Comparison of ENCODE assay signal across 9 cellular contexts in the genomic region with DNA sequence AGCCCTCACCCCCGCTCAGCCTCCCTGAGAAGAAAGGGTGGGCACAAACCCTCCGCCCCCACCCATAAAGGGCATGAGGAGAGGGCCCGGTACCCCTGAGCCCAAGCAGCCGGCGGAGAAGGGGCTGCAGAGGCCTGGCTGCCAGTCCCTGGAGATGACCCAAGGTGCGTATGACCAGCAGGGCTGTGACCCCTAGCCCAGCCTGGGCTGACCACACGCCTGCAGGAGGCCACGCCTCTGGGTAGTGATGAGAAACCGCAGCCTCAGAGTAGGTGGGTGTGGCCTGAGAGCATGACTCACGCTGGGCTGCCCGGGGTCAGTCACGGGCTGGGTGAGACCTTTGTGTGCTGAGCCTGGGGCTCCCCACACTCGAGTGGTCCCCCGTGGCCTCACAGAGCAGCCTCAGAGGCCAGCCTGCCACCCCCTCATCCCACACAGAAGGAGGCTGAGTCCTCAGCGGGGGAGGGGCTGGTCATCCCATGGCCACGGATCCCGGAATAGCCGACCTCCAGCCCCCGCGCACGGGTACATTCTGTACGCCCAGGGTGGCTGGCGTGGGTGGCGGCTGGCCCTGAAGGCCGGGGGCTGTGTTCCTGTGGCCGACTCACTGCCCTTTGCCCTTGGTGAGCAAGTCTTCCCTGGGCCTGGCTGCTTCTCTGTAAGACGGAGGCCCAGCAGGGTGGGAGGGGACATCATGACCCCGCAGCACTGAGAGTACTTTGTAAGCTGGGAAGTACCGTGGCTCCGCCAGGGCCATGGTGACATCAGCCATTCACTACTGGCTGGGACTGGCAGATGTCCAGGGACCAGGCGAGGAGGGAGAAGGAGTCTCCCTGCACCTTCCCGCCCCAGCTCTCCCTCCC.
DNase-seq lines count a peak whose midpoint lies in the region; ATAC-seq and TF ChIP-seq lines count a peak whose summit lies in the region.
"Had no signal": no experiment of that assay in that cellular context is flagged by ENCODE, and none has a peak within 500 bp of the region (broad histone marks: within the 10 kb centered on the region; RNA-seq: fewer than 3 reads in every experiment).

No MANE protein-coding gene starts in this region.

- H3K4me1 ChIP-seq in Panc1 (ENCODE audit: control insufficient read depth, insufficient read depth, low read length) (peaks cover 16% of the 10 kb centered on the region), duodenal mucosa (ENCODE audit: control insufficient read depth in 1 of 2, insufficient read depth in 2 of 2, low read length in 2 of 2) (peaks cover 10 to 15% of the 10 kb centered on the region in 2 donors), lower lobe of right lung (peaks cover 26% of the 10 kb centered on the region), subcutaneous abdominal adipose tissue (ENCODE audit: control insufficient read depth in 5 of 5, insufficient read depth in 5 of 5, low read length in 5 of 5) (peaks cover 0 to 20% (median 13%) of the 10 kb centered on the region in 5 donors)

- H3K27me3 ChIP-seq in Panc1 (ENCODE audit: control insufficient read depth, insufficient read depth, low read length) (no peaks in the 10 kb centered on the region), duodenal mucosa (ENCODE audit: control insufficient read depth in 1 of 2, insufficient read depth in 2 of 2, low read length in 2 of 2) (peaks cover 0 to 2% of the 10 kb centered on the region in 2 donors), lower lobe of right lung (ENCODE audit: low read depth) (no peaks in the 10 kb centered on the region), subcutaneous abdominal adipose tissue (ENCODE audit: control insufficient read depth in 5 of 5, insufficient read depth in 4 of 5, low read length in 5 of 5) (peaks cover 0 to 6% (median 0%) of the 10 kb centered on the region in 5 donors)

- intact Hi-C loops in Panc1 (cut with micrococcal nuclease; ENCODE audit: unreplicated experiment) (no loop called here), lower lobe of right lung (cut with DNase I) (no loop called here)

- H3K27ac ChIP-seq in Panc1 (ENCODE audit: low read length) (no peak overlapping the region; the same call in 1 of the 2 replicates), duodenal mucosa (ENCODE audit: low read depth, low read length) (peak overlapping the region; percentile 73), lower lobe of right lung (peak overlapping the region; percentile 74), subcutaneous abdominal adipose tissue (ENCODE audit: low read depth, low read length) (peak overlapping the region; percentile 46)
- H3K27ac ChIP-seq: VCaP had no signal

- no peaks in the 10 kb centered on the region for H3K36me3 ChIP-seq in Panc1 (ENCODE audit: control insufficient read depth, insufficient read depth, low read length)
- no peaks in the 10 kb centered on the region for H3K36me3 ChIP-seq in duodenal mucosa (ENCODE audit: control insufficient read depth in 1 of 2, insufficient read depth in 2 of 2, low read length in 2 of 2)
- H3K36me3 ChIP-seq in lower lobe of right lung = no peaks in the 10 kb centered on the region
- H3K36me3 ChIP-seq in subcutaneous abdominal adipose tissue (ENCODE audit: control insufficient read depth in 5 of 5, insufficient read depth in 5 of 5, low read length in 5 of 5) = no peaks in the 10 kb centered on the region

- TF ChIP-seq CTCF in Panc1 (IDR thresholded peaks at IDR 0.05) (no peak), lower lobe of right lung (IDR thresholded peaks at IDR 0.05) (no peak)

- H3K4me3 ChIP-seq in Panc1 (ENCODE audit: low read depth in 2 of 2, low read length in 2 of 2) (peak overlapping the region; percentile 9 to 36; a peak in 3 of 4 replicates), duodenal mucosa (ENCODE audit: low read depth in 1 of 2, low read length in 2 of 2) (no peak overlapping the region), lower lobe of right lung (peak overlapping the region; percentile 27), subcutaneous abdominal adipose tissue (ENCODE audit: low read depth in 1 of 5, low read length in 5 of 5) (peak overlapping the region in 2 of 5 donors; percentile 8 to 16)

- peak; percentile 84 for ATAC-seq in Panc1
- ATAC-seq in lower lobe of right lung = peak; percentile 91 to 93
- ATAC-seq in HG03045 (IDR thresholded peaks at IDR 0.05; ENCODE audit: unreplicated experiment) = no peak

- in situ Hi-C loops in Panc1 (cut with HindIII; ENCODE audit: low pct_unique_long_range_greater_than_20kb, low sequenced_read_pairs) = no loop called here

- POLR2A ChIA-PET in Panc1 (lab: Charles Lee) = interaction anchor here (0.6 kb wide), 1 partner anchor 163 kb away, joined by 4 read pairs; no protein-coding TSS in a partner anchor

- CTCF ChIA-PET in Panc1 (lab: Charles Lee) = no interaction called here

- BruUV-seq in Panc1 (replicated peaks; lab: Mats Ljungman, UMichigan) = no TSS peak

- H3K9ac ChIP-seq in duodenal mucosa (ENCODE audit: low read depth in 1 of 2, low read length in 2 of 2) (no peak overlapping the region), subcutaneous abdominal adipose tissue (ENCODE audit: low read length in 5 of 5) (peak overlapping the region in 1 of 5 donors; percentile 37)

- H3K9me3 ChIP-seq in Panc1 (ENCODE audit: control insufficient read depth, insufficient read depth, low read depth, low read length) = no peaks in the 10 kb centered on the region
- H3K9me3 ChIP-seq in duodenal mucosa (ENCODE audit: control insufficient read depth in 1 of 2, low read length in 2 of 2) = no peaks in the 10 kb centered on the region
- H3K9me3 ChIP-seq in lower lobe of right lung = no peaks in the 10 kb centered on the region
- H3K9me3 ChIP-seq in subcutaneous abdominal adipose tissue (ENCODE audit: control insufficient read depth in 5 of 5, low read length in 5 of 5) = no peaks in the 10 kb centered on the region

- DNase-seq in NCI-H2107 treated with DMSO at 0.1 percent for 48 hours (lab: John Stamatoyannopoulos, UW; ENCODE audit: unreplicated experiment) = peak; percentile 28
- no peak for DNase-seq in NCI-H2107 (lab: John Stamatoyannopoulos, UW)
- peak; percentile 50 for DNase-seq in Panc1 (ENCODE audit: low read depth, low spot score)
- DNase-seq in lower lobe of right lung = peak; percentile 87
- no peak for DNase-seq in NCI-H146 (lab: John Stamatoyannopoulos, UW)

Comparison
In these comparisons a context has a peak if more than half of its experiments do, and no peak if none do; other contexts are left out.
1. DNase-seq: peak in NCI-H2107 treated with DMSO at 0.1 percent for 48 hours (single experiment), Panc1 (single experiment) and lower lobe of right lung (single experiment); none in NCI-H2107 (single experiment) and NCI-H146 (single experiment).
2. H3K4me3 ChIP-seq: peak in Panc1 (2 of 2) and lower lobe of right lung (single experiment); none in duodenal mucosa (0 of 2).